Comparison of ENCODE assay signal across 1 cellular context in the genomic region with DNA sequence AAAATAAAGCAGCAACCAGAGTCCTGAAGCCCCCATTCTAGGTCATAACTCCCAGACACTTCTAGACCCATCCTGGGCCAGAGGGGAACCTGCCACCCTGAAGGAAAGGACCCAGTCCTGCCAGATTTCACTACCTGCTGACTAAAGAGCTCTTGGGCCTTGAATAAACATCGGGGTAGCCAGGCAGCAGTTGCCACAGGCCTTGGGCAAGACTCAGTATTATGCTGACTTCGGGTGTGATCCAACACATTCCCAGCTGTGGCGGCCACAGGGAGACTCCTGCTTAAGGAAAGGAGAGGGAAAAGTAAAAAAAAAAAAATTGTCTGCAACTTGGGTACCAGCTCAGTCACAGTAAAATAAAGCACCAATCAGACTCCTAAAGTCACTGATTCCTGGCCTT.
TF ChIP-seq lines count a peak whose summit lies in the region.

No MANE protein-coding gene starts in this region.

TF ChIP-seq in HepG2, 621 proteins besides CTCF, POLR2A, EP300 and RAD21:
- TF ChIP-seq PPARG (CRISPR knock-in tag; conservative IDR thresholded peaks at IDR 0.05) (no peak), ZNF782 (CRISPR knock-in tag; IDR thresholded peaks at IDR 0.05; ENCODE audit: borderline replicate concordance) (no peak), HNRNPLL (IDR thresholded peaks at IDR 0.05; ENCODE audit: low read depth, low read length, poor library complexity, severe bottlenecking) (no peak), MTF2 (CRISPR knock-in tag; IDR thresholded peaks at IDR 0.05; ENCODE audit: borderline replicate concordance) (no peak), NR2F6 (IDR thresholded peaks at IDR 0.05) (no peak), NR2F6 (CRISPR knock-in tag; IDR thresholded peaks at IDR 0.05) (no peak), KDM1A (CRISPR knock-in tag; IDR thresholded peaks at IDR 0.05) (no peak), ZNF224 (CRISPR knock-in tag; IDR thresholded peaks at IDR 0.05) (no peak), ZNF644 (CRISPR knock-in tag; IDR thresholded peaks at IDR 0.05; ENCODE audit: low read depth) (no peak), NFKB2 (CRISPR knock-in tag; IDR thresholded peaks at IDR 0.05; ENCODE audit: borderline replicate concordance) (no peak)
- TF ChIP-seq, protein P1, sequence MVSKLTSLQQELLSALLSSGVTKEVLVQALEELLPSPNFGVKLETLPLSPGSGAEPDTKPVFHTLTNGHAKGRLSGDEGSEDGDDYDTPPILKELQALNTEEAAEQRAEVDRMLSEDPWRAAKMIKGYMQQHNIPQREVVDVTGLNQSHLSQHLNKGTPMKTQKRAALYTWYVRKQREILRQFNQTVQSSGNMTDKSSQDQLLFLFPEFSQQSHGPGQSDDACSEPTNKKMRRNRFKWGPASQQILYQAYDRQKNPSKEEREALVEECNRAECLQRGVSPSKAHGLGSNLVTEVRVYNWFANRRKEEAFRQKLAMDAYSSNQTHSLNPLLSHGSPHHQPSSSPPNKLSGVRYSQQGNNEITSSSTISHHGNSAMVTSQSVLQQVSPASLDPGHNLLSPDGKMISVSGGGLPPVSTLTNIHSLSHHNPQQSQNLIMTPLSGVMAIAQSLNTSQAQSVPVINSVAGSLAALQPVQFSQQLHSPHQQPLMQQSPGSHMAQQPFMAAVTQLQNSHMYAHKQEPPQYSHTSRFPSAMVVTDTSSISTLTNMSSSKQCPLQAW (CRISPR knock-in tag; IDR thresholded peaks at IDR 0.05), result no peak
- TF ChIP-seq, protein P2, sequence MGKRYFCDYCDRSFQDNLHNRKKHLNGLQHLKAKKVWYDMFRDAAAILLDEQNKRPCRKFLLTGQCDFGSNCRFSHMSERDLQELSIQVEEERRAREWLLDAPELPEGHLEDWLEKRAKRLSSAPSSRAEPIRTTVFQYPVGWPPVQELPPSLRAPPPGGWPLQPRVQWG (CRISPR knock-in tag; IDR thresholded peaks at IDR 0.05; ENCODE audit: borderline replicate concordance, low read depth), result no peak
- TF ChIP-seq, protein P3, sequence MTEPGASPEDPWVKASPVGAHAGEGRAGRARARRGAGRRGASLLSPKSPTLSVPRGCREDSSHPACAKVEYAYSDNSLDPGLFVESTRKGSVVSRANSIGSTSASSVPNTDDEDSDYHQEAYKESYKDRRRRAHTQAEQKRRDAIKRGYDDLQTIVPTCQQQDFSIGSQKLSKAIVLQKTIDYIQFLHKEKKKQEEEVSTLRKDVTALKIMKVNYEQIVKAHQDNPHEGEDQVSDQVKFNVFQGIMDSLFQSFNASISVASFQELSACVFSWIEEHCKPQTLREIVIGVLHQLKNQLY (CRISPR knock-in tag; IDR thresholded peaks at IDR 0.05), result no peak
- TF ChIP-seq, protein P4, sequence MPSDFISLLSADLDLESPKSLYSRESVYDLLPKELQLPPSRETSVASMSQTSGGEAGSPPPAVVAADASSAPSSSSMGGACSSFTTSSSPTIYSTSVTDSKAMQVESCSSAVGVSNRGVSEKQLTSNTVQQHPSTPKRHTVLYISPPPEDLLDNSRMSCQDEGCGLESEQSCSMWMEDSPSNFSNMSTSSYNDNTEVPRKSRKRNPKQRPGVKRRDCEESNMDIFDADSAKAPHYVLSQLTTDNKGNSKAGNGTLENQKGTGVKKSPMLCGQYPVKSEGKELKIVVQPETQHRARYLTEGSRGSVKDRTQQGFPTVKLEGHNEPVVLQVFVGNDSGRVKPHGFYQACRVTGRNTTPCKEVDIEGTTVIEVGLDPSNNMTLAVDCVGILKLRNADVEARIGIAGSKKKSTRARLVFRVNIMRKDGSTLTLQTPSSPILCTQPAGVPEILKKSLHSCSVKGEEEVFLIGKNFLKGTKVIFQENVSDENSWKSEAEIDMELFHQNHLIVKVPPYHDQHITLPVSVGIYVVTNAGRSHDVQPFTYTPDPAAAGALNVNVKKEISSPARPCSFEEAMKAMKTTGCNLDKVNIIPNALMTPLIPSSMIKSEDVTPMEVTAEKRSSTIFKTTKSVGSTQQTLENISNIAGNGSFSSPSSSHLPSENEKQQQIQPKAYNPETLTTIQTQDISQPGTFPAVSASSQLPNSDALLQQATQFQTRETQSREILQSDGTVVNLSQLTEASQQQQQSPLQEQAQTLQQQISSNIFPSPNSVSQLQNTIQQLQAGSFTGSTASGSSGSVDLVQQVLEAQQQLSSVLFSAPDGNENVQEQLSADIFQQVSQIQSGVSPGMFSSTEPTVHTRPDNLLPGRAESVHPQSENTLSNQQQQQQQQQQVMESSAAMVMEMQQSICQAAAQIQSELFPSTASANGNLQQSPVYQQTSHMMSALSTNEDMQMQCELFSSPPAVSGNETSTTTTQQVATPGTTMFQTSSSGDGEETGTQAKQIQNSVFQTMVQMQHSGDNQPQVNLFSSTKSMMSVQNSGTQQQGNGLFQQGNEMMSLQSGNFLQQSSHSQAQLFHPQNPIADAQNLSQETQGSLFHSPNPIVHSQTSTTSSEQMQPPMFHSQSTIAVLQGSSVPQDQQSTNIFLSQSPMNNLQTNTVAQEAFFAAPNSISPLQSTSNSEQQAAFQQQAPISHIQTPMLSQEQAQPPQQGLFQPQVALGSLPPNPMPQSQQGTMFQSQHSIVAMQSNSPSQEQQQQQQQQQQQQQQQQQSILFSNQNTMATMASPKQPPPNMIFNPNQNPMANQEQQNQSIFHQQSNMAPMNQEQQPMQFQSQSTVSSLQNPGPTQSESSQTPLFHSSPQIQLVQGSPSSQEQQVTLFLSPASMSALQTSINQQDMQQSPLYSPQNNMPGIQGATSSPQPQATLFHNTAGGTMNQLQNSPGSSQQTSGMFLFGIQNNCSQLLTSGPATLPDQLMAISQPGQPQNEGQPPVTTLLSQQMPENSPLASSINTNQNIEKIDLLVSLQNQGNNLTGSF (CRISPR knock-in tag; IDR thresholded peaks at IDR 0.05), result no peak
